ENCODE assay signal across 8 cellular contexts in the genomic region with DNA sequence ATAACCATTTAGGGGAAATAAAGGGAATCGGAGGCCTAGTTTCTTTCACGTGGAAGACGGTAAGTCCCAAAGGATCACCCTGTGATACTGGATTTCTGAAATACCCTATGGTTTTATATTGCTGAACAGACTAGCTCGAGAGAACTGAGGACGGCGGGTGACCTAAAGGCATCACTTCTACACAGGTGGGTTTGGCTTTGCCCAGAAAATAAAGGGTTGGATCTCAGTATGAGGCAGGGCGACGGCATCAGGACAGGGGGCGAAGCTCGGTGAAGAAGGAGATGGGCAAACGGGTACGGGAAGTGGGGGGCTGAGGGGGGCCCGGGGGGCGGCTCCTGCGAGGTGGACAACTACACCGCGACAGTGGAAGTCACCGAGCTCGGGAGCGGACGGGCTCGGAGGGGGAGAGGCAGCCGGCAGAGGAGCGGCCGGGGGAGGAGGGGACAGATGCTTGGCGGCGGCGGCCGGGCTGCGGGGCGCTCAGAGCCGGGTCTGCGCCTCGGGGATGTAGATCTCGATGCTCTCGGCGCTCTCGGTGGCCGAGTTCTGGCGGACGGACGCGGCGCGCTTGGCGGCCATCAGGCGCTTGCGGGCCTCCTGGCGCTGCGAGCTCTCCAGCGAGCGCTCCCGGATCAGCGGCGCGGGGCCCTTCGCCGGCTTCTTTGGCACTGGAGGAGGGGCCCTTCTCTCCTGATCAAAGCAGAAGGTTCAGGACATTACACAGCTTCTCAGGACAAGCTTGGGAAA. TPM values are rescaled to one million over a fixed set of nuclear protein-coding genes. Genes with fewer than 3 reads are reported as not detected.
DNase-seq lines count a peak whose midpoint lies in the region; ATAC-seq and TF ChIP-seq lines count a peak whose summit lies in the region.

No MANE protein-coding gene starts in this region.

- no peaks in the 10 kb centered on the region for H3K9me3 Mint-ChIP-seq in osteocyte (ENCODE audit: unreplicated experiment)

- no peaks in the 10 kb centered on the region for H3K36me3 Mint-ChIP-seq in osteocyte (ENCODE audit: unreplicated experiment)

- no peak overlapping the region for H3K27ac Mint-ChIP-seq in osteocyte (ENCODE audit: unreplicated experiment)

- DNase-seq in activated effector memory CD4-positive, alpha-beta T cell treated with anti-CD3 and anti-CD28 coated beads, Interleukin-2, amount 50 U/mL, for 16 hours: peak; percentile 65
- DNase-seq in activated effector memory CD4-positive, alpha-beta T cell treated with Interleukin-2 at 50 U/mL for 16 hours: no peak
- peak; percentile 6 for DNase-seq in activated T-helper 1 cell treated with Interleukin-2 at 50 U/mL for 16 hours (ENCODE audit: low read depth)
- DNase-seq in globus pallidus (ENCODE audit: low spot score): peak; percentile 24
- no peak for DNase-seq in osteocyte (ENCODE audit: extremely low spot score, unreplicated experiment)
- no peak for DNase-seq in NCI-H187 (lab: John Stamatoyannopoulos, UW)
- DNase-seq in mesenteric fat pad (ENCODE audit: low spot score): no peak

- TF ChIP-seq CTCF in osteocyte (IDR thresholded peaks at IDR 0.05): no peak

- no peak for ATAC-seq in GM19452 (IDR thresholded peaks at IDR 0.05; ENCODE audit: unreplicated experiment)

- H3K4me3 Mint-ChIP-seq in osteocyte (ENCODE audit: unreplicated experiment): peak overlapping the region; percentile 73

- H3K4me1 Mint-ChIP-seq in osteocyte (ENCODE audit: unreplicated experiment): peaks cover 25% of the 10 kb centered on the region

- H3K27me3 Mint-ChIP-seq in osteocyte (ENCODE audit: unreplicated experiment): no peaks in the 10 kb centered on the region

RNA-seq across cellular contexts. Expression of a gene that starts 48.9 kb away (rescaled TPM):
- total RNA-seq in osteocyte: 83.0 and 90.7 TPM in 2 replicates
- total RNA-seq in mesenteric fat pad: 59.3 TPM

Comparison
In these comparisons a context has a peak if more than half of its experiments do, and no peak if none do; other contexts are left out.
1. DNase-seq: peak in activated effector memory CD4-positive, alpha-beta T cell treated with anti-CD3 and anti-CD28 coated beads, Interleukin-2, amount 50 U/mL, for 16 hours (single experiment), activated T-helper 1 cell treated with Interleukin-2 at 50 U/mL for 16 hours (single experiment) and globus pallidus (single experiment); none in activated effector memory CD4-positive, alpha-beta T cell treated with Interleukin-2 at 50 U/mL for 16 hours (single experiment), osteocyte (single experiment), NCI-H187 (0 of 2) and mesenteric fat pad (single experiment).